16 cellular contexts compared by ENCODE assay signal in genomic region chr22:32042924-32043323, GRCh38. TPM values are rescaled to one million over a fixed set of nuclear protein-coding genes. Genes with fewer than 3 reads are reported as not detected.
DNase-seq lines count a peak whose midpoint lies in the region; ATAC-seq and TF ChIP-seq lines count a peak whose summit lies in the region.
"Had no signal": no experiment of that assay in that cellular context is flagged by ENCODE, and none has a peak within 500 bp of the region (broad histone marks: within the 10 kb centered on the region; RNA-seq: fewer than 3 reads in every experiment).

SLC5A1 (plus strand) TSS chr22:32043261; CDS start chr22:32043282, 21 bp downstream.

- POLR2A ChIA-PET in CD4-positive, alpha-beta memory T cell (lab: Charles Lee; ENCODE audit: partially characterized antibody), result no interaction called here

- TF ChIP-seq CTCF in GM23338 (conservative IDR thresholded peaks at IDR 0.05; ENCODE audit: low read depth in 2 of 2) (no peak), lung (IDR thresholded peaks at IDR 0.05; ENCODE audit: control extremely low read depth, extremely low read depth) (no peak)

- no peaks in the 10 kb centered on the region for H3K9me2 ChIP-seq in GM23338 (ENCODE audit: insufficient read depth)

- H3K27ac ChIP-seq in GM23338 (ENCODE audit: low read depth), result no peak within 1 kb of the TSS
- H3K27ac ChIP-seq in epithelial cell of prostate, result peak within 1 kb of the TSS; percentile 22
- no peak within 1 kb of the TSS for H3K27ac ChIP-seq in lung (ENCODE audit: low read depth in 1 of 2, low read length in 1 of 2)
- no peak within 1 kb of the TSS for H3K27ac ChIP-seq in CD4-positive, alpha-beta memory T cell (ENCODE audit: low read depth, low read length)
- H3K27ac ChIP-seq: GM23248, KMS-11, sigmoid colon had no signal

- no peaks in the 10 kb centered on the region for H4K20me1 ChIP-seq in GM23338 (replicated peaks; ENCODE audit: insufficient read depth)

- intact Hi-C loops in CD4-positive, alpha-beta memory T cell (cut with micrococcal nuclease), result no loop called here

- ATAC-seq in GM23338 (peak; percentile 67), lung (ENCODE audit: insufficient read depth, low FRiP score) (no peak)
- ATAC-seq: T-helper 17 cell had no signal

- H3K4me3 Mint-ChIP-seq in GM23338, result no peak within 1 kb of the TSS
- H3K4me3 Mint-ChIP-seq in CD4-positive, alpha-beta memory T cell, result no peak within 1 kb of the TSS
- H3K4me3 Mint-ChIP-seq: activated naive CD8-positive, alpha-beta T cell; T-helper 17 cell; type B pancreatic cell had no signal

- H3K27ac Mint-ChIP-seq in GM23338, result no peak within 1 kb of the TSS
- no peak within 1 kb of the TSS for H3K27ac Mint-ChIP-seq in CD4-positive, alpha-beta memory T cell
- H3K27ac Mint-ChIP-seq: activated naive CD8-positive, alpha-beta T cell; T-helper 17 cell; type B pancreatic cell had no signal

- no peaks in the 10 kb centered on the region for H3K36me3 Mint-ChIP-seq in GM23338 (ENCODE audit: low read depth)
- no peaks in the 10 kb centered on the region for H3K36me3 Mint-ChIP-seq in CD4-positive, alpha-beta memory T cell
- H3K36me3 Mint-ChIP-seq: activated naive CD8-positive, alpha-beta T cell; type B pancreatic cell had no signal

- H3K36me3 ChIP-seq in GM23338 (ENCODE audit: insufficient read depth), result no peaks in the 10 kb centered on the region
- no peaks in the 10 kb centered on the region for H3K36me3 ChIP-seq in lung (ENCODE audit: control insufficient read depth in 2 of 2, insufficient read depth in 2 of 2, low read length in 2 of 2)
- no peaks in the 10 kb centered on the region for H3K36me3 ChIP-seq in CD4-positive, alpha-beta memory T cell (ENCODE audit: insufficient read depth, low read length)
- H3K36me3 ChIP-seq: sigmoid colon had no signal

- DNase-seq in GM23338 (ENCODE audit: low spot score), result peak; percentile 33
- peak; percentile 76 for DNase-seq in NCI-H2196 (lab: John Stamatoyannopoulos, UW; ENCODE audit: unreplicated experiment)
- DNase-seq in epithelial cell of prostate (ENCODE audit: low read depth, low spot score), result peak; percentile 59
- DNase-seq in lung (ENCODE audit: low spot score), result peak; percentile 34
- no peak for DNase-seq in SHP77 (lab: John Stamatoyannopoulos, UW)
- no peak for DNase-seq in SHP77 treated with DMSO at 0.1 percent for 48 hours (lab: John Stamatoyannopoulos, UW)
- DNase-seq in CD4-positive, alpha-beta memory T cell, result no peak
- no peak for DNase-seq in occipital lobe (lab: John Stamatoyannopoulos, UW)
- DNase-seq: GM23248, NCI-H82, sigmoid colon, T-helper 17 cell had no signal

- H3K4me3 ChIP-seq in GM23338 (no peak within 1 kb of the TSS), lung (no peak within 1 kb of the TSS)
- no peak within 1 kb of the TSS for H3K4me3 ChIP-seq in CD4-positive, alpha-beta memory T cell (ENCODE audit: low read length in 2 of 2)
- H3K4me3 ChIP-seq: GM23248, sigmoid colon had no signal

- WGBS in lung, 2 donors, result 24 to 66% methylated on average over 21 of the region's 21 CpGs

- no peak within 1 kb of the TSS for H2AFZ ChIP-seq in GM23338
- H2AFZ ChIP-seq: GM23248 had no signal

- peaks cover 0 to 2% of the 10 kb centered on the region in 2 donors for H3K9me3 ChIP-seq in lung (ENCODE audit: control insufficient read depth in 2 of 2, insufficient read depth in 1 of 2, low read length in 1 of 2)
- no peaks in the 10 kb centered on the region for H3K9me3 ChIP-seq in CD4-positive, alpha-beta memory T cell (ENCODE audit: control insufficient read depth in 1 of 2, low read length in 2 of 2)
- H3K9me3 ChIP-seq: sigmoid colon had no signal

- CTCF ChIA-PET in CD4-positive, alpha-beta memory T cell (lab: Charles Lee; ENCODE audit: partially characterized antibody), result no interaction called here

- no peaks in the 10 kb centered on the region for H3K79me2 ChIP-seq in GM23338 (replicated peaks; ENCODE audit: insufficient read depth)

- H3F3A ChIP-seq in GM23338 (replicated peaks; ENCODE audit: low read depth), result no peaks in the 10 kb centered on the region

- peaks cover 3% of the 10 kb centered on the region for H3K27me3 Mint-ChIP-seq in GM23338 (ENCODE audit: insufficient read depth, low read depth, poor library complexity)
- peaks cover 34 to 36% of the 10 kb centered on the region in 2 donors for H3K27me3 Mint-ChIP-seq in CD4-positive, alpha-beta memory T cell

- H3K27me3 ChIP-seq in GM23338 (ENCODE audit: insufficient read depth) (no peaks in the 10 kb centered on the region), lung (ENCODE audit: control insufficient read depth, insufficient read depth) (no peaks in the 10 kb centered on the region)
- H3K27me3 ChIP-seq in CD4-positive, alpha-beta memory T cell (ENCODE audit: insufficient read depth, low read length), result peaks cover 5% of the 10 kb centered on the region

- no peaks in the 10 kb centered on the region for H3K9me3 Mint-ChIP-seq in GM23338
- peaks cover 0 to 1% (median 0%) of the 10 kb centered on the region in 8 donors for H3K9me3 Mint-ChIP-seq in CD4-positive, alpha-beta memory T cell
- H3K9me3 Mint-ChIP-seq: type B pancreatic cell had no signal

- H3K4me2 ChIP-seq in GM23338, result no peak within 1 kb of the TSS
- H3K4me2 ChIP-seq: KMS-11 had no signal

- no peaks in the 10 kb centered on the region for H3K4me1 ChIP-seq in GM23338 (ENCODE audit: insufficient read depth)
- H3K4me1 ChIP-seq in lung (ENCODE audit: control insufficient read depth in 2 of 2, insufficient read depth in 2 of 2, low read length in 2 of 2), result peaks cover 2 to 3% of the 10 kb centered on the region in 2 donors
- no peaks in the 10 kb centered on the region for H3K4me1 ChIP-seq in CD4-positive, alpha-beta memory T cell (ENCODE audit: insufficient read depth, low read length)
- H3K4me1 ChIP-seq: sigmoid colon had no signal

- 0 out of 3 replicates have a peak, but pooled peaks cover 2% of the 10 kb centered on the region for H3K4me1 Mint-ChIP-seq in GM23338
- peaks cover 0 to 1% (median 0%) of the 10 kb centered on the region in 4 donors for H3K4me1 Mint-ChIP-seq in CD4-positive, alpha-beta memory T cell

TF ChIP-seq in GM23338, 12 proteins besides CTCF, POLR2A, EP300 and RAD21:
- no peak for TF ChIP-seq POLR2AphosphoS5 (IDR thresholded peaks at IDR 0.05; ENCODE audit: low read depth)
- TF ChIP-seq, protein P1, sequence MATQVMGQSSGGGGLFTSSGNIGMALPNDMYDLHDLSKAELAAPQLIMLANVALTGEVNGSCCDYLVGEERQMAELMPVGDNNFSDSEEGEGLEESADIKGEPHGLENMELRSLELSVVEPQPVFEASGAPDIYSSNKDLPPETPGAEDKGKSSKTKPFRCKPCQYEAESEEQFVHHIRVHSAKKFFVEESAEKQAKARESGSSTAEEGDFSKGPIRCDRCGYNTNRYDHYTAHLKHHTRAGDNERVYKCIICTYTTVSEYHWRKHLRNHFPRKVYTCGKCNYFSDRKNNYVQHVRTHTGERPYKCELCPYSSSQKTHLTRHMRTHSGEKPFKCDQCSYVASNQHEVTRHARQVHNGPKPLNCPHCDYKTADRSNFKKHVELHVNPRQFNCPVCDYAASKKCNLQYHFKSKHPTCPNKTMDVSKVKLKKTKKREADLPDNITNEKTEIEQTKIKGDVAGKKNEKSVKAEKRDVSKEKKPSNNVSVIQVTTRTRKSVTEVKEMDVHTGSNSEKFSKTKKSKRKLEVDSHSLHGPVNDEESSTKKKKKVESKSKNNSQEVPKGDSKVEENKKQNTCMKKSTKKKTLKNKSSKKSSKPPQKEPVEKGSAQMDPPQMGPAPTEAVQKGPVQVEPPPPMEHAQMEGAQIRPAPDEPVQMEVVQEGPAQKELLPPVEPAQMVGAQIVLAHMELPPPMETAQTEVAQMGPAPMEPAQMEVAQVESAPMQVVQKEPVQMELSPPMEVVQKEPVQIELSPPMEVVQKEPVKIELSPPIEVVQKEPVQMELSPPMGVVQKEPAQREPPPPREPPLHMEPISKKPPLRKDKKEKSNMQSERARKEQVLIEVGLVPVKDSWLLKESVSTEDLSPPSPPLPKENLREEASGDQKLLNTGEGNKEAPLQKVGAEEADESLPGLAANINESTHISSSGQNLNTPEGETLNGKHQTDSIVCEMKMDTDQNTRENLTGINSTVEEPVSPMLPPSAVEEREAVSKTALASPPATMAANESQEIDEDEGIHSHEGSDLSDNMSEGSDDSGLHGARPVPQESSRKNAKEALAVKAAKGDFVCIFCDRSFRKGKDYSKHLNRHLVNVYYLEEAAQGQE (IDR thresholded peaks at IDR 0.05; ENCODE audit: unreplicated experiment), result peak; percentile 47

RNA-seq across cellular contexts. Expression of gene SLC5A1, which starts in this region (rescaled TPM):
- 0.03 TPM in 1 of 2 replicates, not detected in the other for total RNA-seq in GM23338 (2014; rRNA removed; shearing (Covaris generic))
- polyA plus RNA-seq in GM23338 (2016; fragmentation: Nextera tagmentation; extraction: Ambion mirVana), result not detected in 2 replicates
- 1 to 10 TPM in 1 of 2 donors, under 1 TPM in 1; 0.63 to 3.5 TPM for total RNA-seq in lung
- 1 to 10 TPM in 1 of 2 donors, under 1 TPM in 1; 0.35 to 1.6 TPM for polyA plus RNA-seq in lung
- total RNA-seq in CD4-positive, alpha-beta memory T cell, result not detected
- polyA plus RNA-seq in CD4-positive, alpha-beta memory T cell, result not detected
- total RNA-seq in occipital lobe, result not detected
- total RNA-seq: GM23248, mononuclear cell, sigmoid colon, T-helper 17 cell had no signal
- polyA plus RNA-seq: GM23248 had no signal

Comparison
In these comparisons a context has a peak if more than half of its experiments do, and no peak if none do; other contexts are left out.
1. Peak in DNase-seq and ATAC-seq in GM23338; RNA of the gene not detected or under 1 TPM.
2. DNase-seq: peak in NCI-H2196 (single experiment), epithelial cell of prostate (single experiment) and lung (single experiment); none in SHP77 (0 of 2), SHP77 treated with DMSO at 0.1 percent for 48 hours (single experiment), CD4-positive, alpha-beta memory T cell (0 of 5) and occipital lobe (single experiment).